In the genomic region with DNA sequence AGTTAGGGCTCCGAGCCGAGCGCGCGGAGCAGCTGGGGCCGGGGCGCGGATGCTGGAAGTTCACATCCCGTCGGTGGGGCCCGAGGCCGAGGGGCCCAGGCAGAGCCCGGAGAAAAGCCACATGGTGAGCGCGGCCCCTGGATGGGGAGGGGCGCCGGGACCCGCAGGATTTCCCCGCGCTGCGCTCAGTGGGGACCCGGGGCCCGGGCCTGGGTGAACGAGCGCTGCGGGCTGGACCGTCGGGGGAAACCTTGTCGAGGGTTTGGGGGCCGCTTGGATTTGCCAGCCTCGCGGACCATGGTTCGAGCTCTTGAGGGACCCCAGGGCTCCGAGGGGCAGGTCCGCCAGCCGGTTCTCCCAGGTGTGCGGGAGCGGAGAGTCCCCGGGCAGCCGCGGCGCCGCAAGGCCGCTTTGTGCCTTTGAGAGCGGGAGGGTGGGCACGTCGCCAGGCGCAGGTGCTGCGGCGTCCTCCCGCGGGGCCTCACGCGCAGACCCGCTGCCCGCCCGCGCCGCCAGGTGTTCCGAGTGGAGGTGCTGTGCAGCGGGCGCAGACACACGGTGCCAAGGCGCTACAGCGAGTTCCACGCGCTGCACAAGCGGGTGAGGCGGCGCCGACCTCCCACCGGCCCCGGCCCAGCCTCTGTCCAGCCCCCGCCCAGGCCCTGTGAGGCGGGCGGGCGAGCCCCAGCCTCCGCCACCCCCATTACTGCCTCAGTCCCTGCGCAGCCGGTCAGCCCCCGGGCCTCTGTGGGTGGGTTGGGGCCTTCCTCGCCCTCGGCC, we compare ENCODE assay signal across 8 cellular contexts. TPM values are rescaled to one million over a fixed set of nuclear protein-coding genes. Genes with fewer than 3 reads are reported as not detected.
DNase-seq lines count a peak whose midpoint lies in the region; ATAC-seq and TF ChIP-seq lines count a peak whose summit lies in the region.

A gene (plus strand): TSS at position 5 of the 780 bp plus-strand sequence. CDS start 45 bp downstream, at position 50.

- no peaks in the 10 kb centered on the region for H3K9me3 Mint-ChIP-seq in activated T-helper 17 cell treated with anti-CD3 and anti-CD28 coated beads, Interleukin-2, amount 50 U/mL, for 72 hours

- peaks cover 8% of the 10 kb centered on the region for H3K27me3 Mint-ChIP-seq in activated T-helper 17 cell treated with anti-CD3 and anti-CD28 coated beads, Interleukin-2, amount 50 U/mL, for 72 hours

- TF ChIP-seq CTCF in GM13976 (IDR thresholded peaks at IDR 0.05; ENCODE audit: borderline replicate concordance, control extremely low read depth, extremely low read depth, insufficient read depth, missing control alignments) (no peak), right atrium auricular region (IDR thresholded peaks at IDR 0.05) (no peak), gastrocnemius medialis (IDR thresholded peaks at IDR 0.05 in 4 of 5, conservative IDR thresholded peaks at IDR 0.05 in 1 of 5) (no peak)

- peak within 1 kb of the TSS; percentile 47 to 60 for H3K4me3 ChIP-seq in right atrium auricular region
- H3K4me3 ChIP-seq in gastrocnemius medialis: peak within 1 kb of the TSS; percentile 39 to 53 (median 48)

- peak; percentile 3 for ATAC-seq in HG03442 (IDR thresholded peaks at IDR 0.05; ENCODE audit: unreplicated experiment)
- no peak for ATAC-seq in activated T-helper 17 cell treated with anti-CD3 and anti-CD28 coated beads, Interleukin-2, amount 50 U/mL, for 72 hours (replicated peaks)
- ATAC-seq in gastrocnemius medialis: no peak
- ATAC-seq in GM18520 (IDR thresholded peaks at IDR 0.05; ENCODE audit: unreplicated experiment): no peak

- H3K36me3 ChIP-seq in right atrium auricular region (peaks cover 21% of the 10 kb centered on the region), gastrocnemius medialis (peaks cover 0 to 28% of the 10 kb centered on the region in 2 donors)

- H3K4me1 ChIP-seq in right atrium auricular region (peaks cover 0 to 43% of the 10 kb centered on the region in 2 donors), gastrocnemius medialis (peaks cover 16 to 27% of the 10 kb centered on the region in 2 donors)

- no peaks in the 10 kb centered on the region for H3K9me3 ChIP-seq in right atrium auricular region
- no peaks in the 10 kb centered on the region for H3K9me3 ChIP-seq in gastrocnemius medialis

- in situ Hi-C loops in GM13976 (cut with MboI; ENCODE audit: low sequenced_read_pairs, unreplicated experiment): no loop called here
- in situ Hi-C loops in gastrocnemius medialis (cut with MboI; ENCODE audit: low sequenced_read_pairs in 4 of 4): no loop called here

- TF ChIP-seq POLR2A in gastrocnemius medialis (IDR thresholded peaks at IDR 0.05): no peak

- H3K27ac Mint-ChIP-seq in activated T-helper 17 cell treated with anti-CD3 and anti-CD28 coated beads, Interleukin-2, amount 50 U/mL, for 72 hours: no peak within 1 kb of the TSS

- intact Hi-C loops in gastrocnemius medialis (cut with DNase I; ENCODE audit: low total_unique reads): loop anchor here (10.0 kb wide), 1 partner anchor 397 kb away; no protein-coding TSS in a partner anchor

- DNase-seq in 8988T: peak; percentile 32
- DNase-seq in GM13976 (ENCODE audit: low spot score): peak; percentile 54
- DNase-seq in right atrium auricular region (ENCODE audit: low spot score): no peak
- DNase-seq in gastrocnemius medialis: no peak
- DNase-seq in putamen (ENCODE audit: low spot score): no peak

- H3K36me3 Mint-ChIP-seq in activated T-helper 17 cell treated with anti-CD3 and anti-CD28 coated beads, Interleukin-2, amount 50 U/mL, for 72 hours (ENCODE audit: low read depth): peaks cover 34% of the 10 kb centered on the region

- H3K4me1 Mint-ChIP-seq in activated T-helper 17 cell treated with anti-CD3 and anti-CD28 coated beads, Interleukin-2, amount 50 U/mL, for 72 hours: peaks cover 13% of the 10 kb centered on the region

- H3K4me3 Mint-ChIP-seq in activated T-helper 17 cell treated with anti-CD3 and anti-CD28 coated beads, Interleukin-2, amount 50 U/mL, for 72 hours: peak within 1 kb of the TSS; percentile 84

- peak within 1 kb of the TSS; percentile 86 to 92 for H3K27ac ChIP-seq in right atrium auricular region
- no peak within 1 kb of the TSS for H3K27ac ChIP-seq in gastrocnemius medialis

- no peaks in the 10 kb centered on the region for H3K27me3 ChIP-seq in right atrium auricular region
- peaks cover 12 to 19% (median 18%) of the 10 kb centered on the region in 3 donors for H3K27me3 ChIP-seq in gastrocnemius medialis

RNA-seq across cellular contexts. Expression of the gene that starts here (rescaled TPM):
- under 1 TPM; 0.26 to 0.77 TPM for total RNA-seq in activated T-helper 17 cell treated with anti-CD3 and anti-CD28 coated beads, Interleukin-2, amount 50 U/mL, for 72 hours
- total RNA-seq in right atrium auricular region: 10 to 100 TPM; 11.9 to 12.4 TPM
- total RNA-seq in gastrocnemius medialis: under 1 TPM in 2 of 4 donors, not detected in 2; 0.09 to 0.87 TPM

Comparison
In these comparisons a context has a peak if more than half of its experiments do, and no peak if none do; other contexts are left out.
1. RNA of the gene that starts here (total RNA-seq): 11.9 to 12.4 TPM in right atrium auricular region; 0.26 to 0.77 TPM in activated T-helper 17 cell treated with anti-CD3 and anti-CD28 coated beads, Interleukin-2, amount 50 U/mL, for 72 hours and 0.09 to 0.87 TPM in gastrocnemius medialis; every median in the first group is over 4 times any median in the second.
2. DNase-seq: peak in 8988T (single experiment) and GM13976 (single experiment); none in right atrium auricular region (single experiment), gastrocnemius medialis (0 of 2) and putamen (single experiment).
3. H3K27ac ChIP-seq: peak in right atrium auricular region (2 of 2); none in gastrocnemius medialis (0 of 4).